ENCODE assay signal across 27 cellular contexts in the genomic region with DNA sequence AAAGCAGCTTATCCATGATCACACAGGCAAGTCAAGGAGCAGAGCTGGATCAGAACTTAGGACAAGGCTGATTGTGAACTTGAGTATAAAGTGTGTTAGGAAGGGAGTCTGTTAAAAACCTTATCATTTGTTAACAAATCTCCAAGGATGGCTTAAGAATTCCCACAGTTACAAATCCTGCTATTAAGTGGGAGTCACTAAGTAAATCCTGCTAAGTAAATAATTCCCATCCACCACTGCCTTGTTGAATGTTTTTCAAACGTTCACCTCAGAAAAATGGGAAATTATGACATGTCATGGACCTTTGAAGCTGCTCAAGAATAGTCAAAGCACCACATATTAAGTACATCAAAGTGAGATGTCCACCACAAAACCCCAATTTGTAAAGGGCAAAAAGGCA.
"Had no signal": no experiment of that assay in that cellular context is flagged by ENCODE, and none has a peak within 500 bp of the region (broad histone marks: within the 10 kb centered on the region; RNA-seq: fewer than 3 reads in every experiment).

No MANE protein-coding gene starts in this region.

- H3K4me3 ChIP-seq: stomach, suprapubic skin, testis, thoracic aorta, thyroid gland, tibial artery, tibial nerve, transverse colon, upper lobe of left lung, upper lobe of right lung, uterus, vagina had no signal

- H3K27me3 ChIP-seq: stomach, suprapubic skin, testis, thyroid gland, tibial artery, tibial nerve, transverse colon, upper lobe of left lung, upper lobe of right lung, uterus, vagina had no signal

- FAIRE-seq: urothelium cell line had no signal

- H3K36me3 ChIP-seq: stomach, suprapubic skin, thoracic aorta, thyroid gland, tibial nerve, transverse colon, upper lobe of left lung, upper lobe of right lung, uterus, vagina had no signal

- H3K4me1 ChIP-seq: suprapubic skin, testis, thyroid gland, tibial artery, transverse colon, upper lobe of left lung, upper lobe of right lung, uterus, vagina had no signal

- H3K27ac ChIP-seq: stomach, suprapubic skin, testis, thoracic aorta, thyroid gland, tibial artery, tibial nerve, transverse colon, upper lobe of left lung, upper lobe of right lung, uterus, vagina had no signal

- ATAC-seq: stimulated activated effector memory CD8-positive, alpha-beta T cell treated with anti-CD3 and anti-CD28 coated beads, Interleukin-12 subunit alpha, Interleukin-12 subunit beta, amount 100 ng/mL, for 72 hours; stimulated activated memory B cell treated with anti-CD40 and anti-IgM and Interleukin-4, amounts not matched to agents 10 μg/mL and 1 μg/mL and 100 μg/mL, for 72 hours; stimulated activated naive B cell treated with anti-CD40 and anti-IgM and Interleukin-4, amounts not matched to agents 10 μg/mL and 1 μg/mL and 100 μg/mL, for 72 hours; stimulated activated naive CD8-positive, alpha-beta T cell treated with anti-CD3 and anti-CD28 coated beads, Interleukin-15, amount 100 ng/mL, for 72 hours; stimulated activated naive CD8-positive, alpha-beta T cell treated with anti-CD3 and anti-CD28 coated beads, Interleukin-15, Interleukin-2, amounts not matched to agents 100 U/mL and 50 U/mL, for 24 hours had no signal

- DNase-seq: stimulated activated CD4-positive, alpha-beta T cell treated with anti-CD3 and anti-CD28 coated beads, Interleukin-2, amount 100 ng/mL, for 48 hours; stimulated activated CD4-positive, alpha-beta T cell treated with anti-CD3 and anti-CD28 coated beads, Interleukin-4, amount 100 ng/mL, for 1 hour; stimulated activated CD4-positive, alpha-beta T cell treated with anti-CD3 and anti-CD28 coated beads, Interleukin-4, amount 100 ng/mL, for 24 hours; stimulated activated CD4-positive, alpha-beta T cell treated with anti-CD3 and anti-CD28 coated beads, Interleukin-4, amount 100 ng/mL, for 4 hours; stimulated activated CD8-positive, alpha-beta memory T cell treated with anti-CD3 and anti-CD28 coated beads, Interleukin-4, amount 100 ng/mL, for 48 hours; stimulated activated naive B cell treated with anti-CD40 and anti-IgM and Interleukin-4, amounts not matched to agents 10 μg/mL and 1 μg/mL and 100 μg/mL, for 72 hours; stimulated activated naive CD4-positive, alpha-beta T cell; stimulated activated naive CD4-positive, alpha-beta T cell treated with Interleukin-2 at 50 U/mL for 16 hours; stimulated activated naive CD8-positive, alpha-beta T cell treated with anti-CD3 and anti-CD28 coated beads, Interleukin-15, amount 100 ng/mL, for 72 hours; stimulated activated naive CD8-positive, alpha-beta T cell treated with anti-CD3 and anti-CD28 coated beads, Interleukin-15, Interleukin-2, amounts not matched to agents 100 U/mL and 50 U/mL, for 24 hours; stomach; substantia nigra; testis; thyroid gland; tibial artery; transverse colon; trophoblast cell; upper lobe of left lung; upper lobe of right lung; uterus had no signal

- H3K9me3 ChIP-seq: stomach, suprapubic skin, testis, thoracic aorta, thyroid gland, tibial artery, transverse colon, upper lobe of left lung, upper lobe of right lung, uterus, vagina had no signal
